ENCODE assay signal across 16 cellular contexts in genomic region chr5:126023894-126024575, GRCh38.
"Had no signal": no experiment of that assay in that cellular context is flagged by ENCODE, and none has a peak within 500 bp of the region (broad histone marks: within the 10 kb centered on the region; RNA-seq: fewer than 3 reads in every experiment).

No MANE protein-coding gene starts in this region.

- H3K4me1 ChIP-seq: lower lobe of right lung, right lobe of liver, spleen had no signal

- H3K9me3 ChIP-seq: ovary, right lobe of liver had no signal

- ATAC-seq: activated CD4-positive, alpha-beta T cell treated with anti-CD3 and anti-CD28 coated beads for 36 hours; activated CD8-positive, alpha-beta memory T cell treated with anti-CD3 and anti-CD28 coated beads, Interleukin-2, amount 10 ng/mL, durations not matched to agents 7 days and 5 days; left cardiac atrium; lower lobe of right lung; right lobe of liver; stimulated activated naive CD8-positive, alpha-beta T cell treated with anti-CD3 and anti-CD28 coated beads, Interleukin-15, amount 100 ng/mL, for 72 hours; T-helper 17 cell had no signal

- H3K4me3 ChIP-seq: lower lobe of right lung, ovary, right lobe of liver, spleen had no signal

- H3K27ac Mint-ChIP-seq: activated CD4-positive, alpha-beta memory T cell treated with anti-CD3 and anti-CD28 coated beads for 36 hours; activated CD4-positive, alpha-beta T cell treated with anti-CD3 and anti-CD28 coated beads for 36 hours; activated CD8-positive, alpha-beta memory T cell treated with anti-CD3 and anti-CD28 coated beads, Interleukin-2, amount 10 ng/mL, durations not matched to agents 7 days and 5 days; activated naive CD4-positive, alpha-beta T cell treated with anti-CD3 and anti-CD28 coated beads for 36 hours; activated T-helper 2 cell treated with anti-CD3 and anti-CD28 coated beads, Interferon-gamma antibody, Interleukin-2, Interleukin-4, amounts not matched to agents 10 μg/mL and 5 μg/mL and 100 μg/mL, durations not matched to agents 14 hours and 24 hours and 36 hours; brain; stimulated activated naive CD8-positive, alpha-beta T cell treated with anti-CD3 and anti-CD28 coated beads, Interleukin-15, amount 100 ng/mL, for 72 hours; T-helper 17 cell; type B pancreatic cell had no signal

- DNase-seq: activated CD4-positive, alpha-beta memory T cell treated with anti-CD3 and anti-CD28 coated beads for 36 hours; activated CD4-positive, alpha-beta T cell treated with anti-CD3 and anti-CD28 coated beads for 36 hours; activated CD8-positive, alpha-beta memory T cell treated with anti-CD3 and anti-CD28 coated beads, Interleukin-2, amount 10 ng/mL, durations not matched to agents 7 days and 5 days; activated naive CD4-positive, alpha-beta T cell treated with anti-CD3 and anti-CD28 coated beads for 36 hours; activated T-cell treated with anti-CD3 and anti-CD28 coated beads, Interleukin-2, amount 50 U/mL, for 1 hour; dermis blood vessel endothelial cell; left cardiac atrium; lower lobe of right lung; ovary; right lobe of liver; spleen; stimulated activated naive CD8-positive, alpha-beta T cell treated with anti-CD3 and anti-CD28 coated beads, Interleukin-15, amount 100 ng/mL, for 72 hours; T-helper 17 cell had no signal

- H3K36me3 Mint-ChIP-seq: activated CD4-positive, alpha-beta memory T cell treated with anti-CD3 and anti-CD28 coated beads for 36 hours; activated CD8-positive, alpha-beta memory T cell treated with anti-CD3 and anti-CD28 coated beads, Interleukin-2, amount 10 ng/mL, durations not matched to agents 7 days and 5 days had no signal

- H3K4me3 Mint-ChIP-seq: activated CD4-positive, alpha-beta memory T cell treated with anti-CD3 and anti-CD28 coated beads for 36 hours; activated CD4-positive, alpha-beta T cell treated with anti-CD3 and anti-CD28 coated beads for 36 hours; activated CD8-positive, alpha-beta memory T cell treated with anti-CD3 and anti-CD28 coated beads, Interleukin-2, amount 10 ng/mL, durations not matched to agents 7 days and 5 days; activated naive CD4-positive, alpha-beta T cell treated with anti-CD3 and anti-CD28 coated beads for 36 hours; brain; stimulated activated naive CD8-positive, alpha-beta T cell treated with anti-CD3 and anti-CD28 coated beads, Interleukin-15, amount 100 ng/mL, for 72 hours; T-helper 17 cell; type B pancreatic cell had no signal

- H3K36me3 ChIP-seq: lower lobe of right lung, ovary, right lobe of liver, spleen had no signal

- H3K4me1 Mint-ChIP-seq: activated CD4-positive, alpha-beta T cell treated with anti-CD3 and anti-CD28 coated beads for 36 hours; activated CD8-positive, alpha-beta memory T cell treated with anti-CD3 and anti-CD28 coated beads, Interleukin-2, amount 10 ng/mL, durations not matched to agents 7 days and 5 days; brain; stimulated activated naive CD8-positive, alpha-beta T cell treated with anti-CD3 and anti-CD28 coated beads, Interleukin-15, amount 100 ng/mL, for 72 hours; T-helper 17 cell had no signal

- H3K27me3 ChIP-seq: ovary, right lobe of liver, spleen had no signal

- H3K27ac ChIP-seq: lower lobe of right lung, ovary, right lobe of liver, spleen had no signal

- H3K27me3 Mint-ChIP-seq: activated CD4-positive, alpha-beta memory T cell treated with anti-CD3 and anti-CD28 coated beads for 36 hours; activated CD4-positive, alpha-beta T cell treated with anti-CD3 and anti-CD28 coated beads for 36 hours; activated CD8-positive, alpha-beta memory T cell treated with anti-CD3 and anti-CD28 coated beads, Interleukin-2, amount 10 ng/mL, durations not matched to agents 7 days and 5 days; stimulated activated naive CD8-positive, alpha-beta T cell treated with anti-CD3 and anti-CD28 coated beads, Interleukin-15, amount 100 ng/mL, for 72 hours; T-helper 17 cell had no signal
